28 cellular contexts compared by ENCODE assay signal in the genomic region with DNA sequence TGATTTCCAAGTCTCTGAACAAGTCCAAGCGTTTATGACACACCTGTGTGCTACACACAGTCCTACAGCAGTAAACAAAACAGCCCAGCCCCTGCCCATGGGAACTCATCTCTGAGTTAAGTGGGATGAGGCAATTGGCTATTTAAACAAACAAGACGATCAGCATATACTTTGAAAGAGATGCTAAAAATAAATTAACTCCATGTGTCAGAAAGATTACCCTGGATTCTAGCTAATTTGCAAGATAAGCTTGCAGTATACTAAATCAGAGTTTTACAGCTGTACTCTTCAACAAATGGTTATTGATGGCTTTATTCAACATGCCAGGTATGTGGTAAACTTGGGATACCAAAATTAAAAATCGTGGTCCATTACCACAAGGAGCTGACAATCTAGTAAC.
DNase-seq lines count a peak whose midpoint lies in the region; ATAC-seq lines count a peak whose summit lies in the region.
"Had no signal": no experiment of that assay in that cellular context is flagged by ENCODE, and none has a peak within 500 bp of the region (broad histone marks: within the 10 kb centered on the region; RNA-seq: fewer than 3 reads in every experiment).

No MANE protein-coding gene starts in this region.

- no peak overlapping the region for H3K4me3 Mint-ChIP-seq in activated T-cell treated with anti-CD3 and anti-CD28 coated beads, Interleukin-2, amount 50 U/mL, for 24 hours
- H3K4me3 Mint-ChIP-seq: activated naive CD8-positive, alpha-beta T cell treated with anti-CD3 and anti-CD28 coated beads for 36 hours; CD8-positive, alpha-beta memory T cell; naive B cell; T-cell had no signal

- H3K9me3 ChIP-seq in SK-N-MC (ENCODE audit: low read depth, low read length): no peaks in the 10 kb centered on the region
- H3K9me3 ChIP-seq: ascending aorta, BE2C, esophagus squamous epithelium, left ventricle myocardium inferior, SJCRH30, stomach, thyroid gland had no signal

- peaks cover 78% of the 10 kb centered on the region for H3K36me3 ChIP-seq in SK-N-MC (ENCODE audit: insufficient read depth, low read length)

- H3K4me1 Mint-ChIP-seq in activated T-cell treated with anti-CD3 and anti-CD28 coated beads, Interleukin-2, amount 50 U/mL, for 24 hours (ENCODE audit: low read depth): peaks cover 32% of the 10 kb centered on the region

- H3K4me3 ChIP-seq in SK-N-MC: no peak overlapping the region
- H3K4me3 ChIP-seq: ascending aorta, esophagus squamous epithelium, left ventricle myocardium inferior, SJCRH30, stomach, thyroid gland had no signal

- peak overlapping the region; percentile 10 for H3K27ac Mint-ChIP-seq in activated T-cell treated with anti-CD3 and anti-CD28 coated beads, Interleukin-2, amount 50 U/mL, for 24 hours
- H3K27ac Mint-ChIP-seq: naive B cell, T-cell had no signal

- no peaks in the 10 kb centered on the region for H3K27me3 Mint-ChIP-seq in activated T-cell treated with anti-CD3 and anti-CD28 coated beads, Interleukin-2, amount 50 U/mL, for 24 hours
- H3K27me3 Mint-ChIP-seq: activated naive CD8-positive, alpha-beta T cell treated with anti-CD3 and anti-CD28 coated beads for 36 hours; CD8-positive, alpha-beta memory T cell; naive B cell; T-cell had no signal

- DNase-seq in activated T-cell treated with anti-CD3 and anti-CD28 coated beads, Interleukin-2, amount 50 U/mL, for 24 hours: no peak
- DNase-seq in activated T-cell treated with anti-CD3 and anti-CD28 coated beads for 4 hours: no peak
- DNase-seq in SK-N-MC (ENCODE audit: low read depth, low spot score): no peak
- peak; percentile 51 for DNase-seq in fibroblast of peridontal ligament (ENCODE audit: extremely low read depth)
- DNase-seq in stimulated activated CD4-positive, alpha-beta T cell treated with anti-CD3 and anti-CD28 coated beads, Interleukin-1b, Interleukin-23, amount 100 ng/mL, for 48 hours: no peak
- DNase-seq: activated CD4-positive, alpha-beta T cell treated with anti-CD3 and anti-CD28 coated beads, Interleukin-2, amount 50 U/mL, for 48 hours; activated CD4-positive, CD25-positive, alpha-beta regulatory T cell; activated naive CD8-positive, alpha-beta T cell treated with anti-CD3 and anti-CD28 coated beads for 36 hours; BE2C; CD8-positive, alpha-beta memory T cell; DMS153; esophagus squamous epithelium; H7; left ventricle myocardium inferior; naive B cell; NCI-H1436; NCI-H2081 treated with DMSO at 0.1 percent for 48 hours; NCI-H524; SJCRH30; stimulated activated CD8-positive, alpha-beta memory T cell treated with anti-CD3 and anti-CD28 coated beads, Interleukin-4, amount 100 ng/mL, for 48 hours; stomach; T-cell; thyroid gland had no signal

- H3K27ac ChIP-seq in SK-N-MC: no peak overlapping the region
- H3K27ac ChIP-seq: ascending aorta, esophagus squamous epithelium, KMS-11, left ventricle myocardium inferior, SJCRH30, stomach, thyroid gland had no signal

- H3K9ac ChIP-seq in SK-N-MC (ENCODE audit: insufficient read length): peak overlapping the region; percentile 11
- H3K9ac ChIP-seq: KMS-11 had no signal

- ATAC-seq in HG03280 (IDR thresholded peaks at IDR 0.05; ENCODE audit: unreplicated experiment) (no peak), HG02981 (IDR thresholded peaks at IDR 0.05; ENCODE audit: unreplicated experiment) (no peak)
- ATAC-seq: T-cell had no signal

- peaks cover 86% of the 10 kb centered on the region for H3K36me3 Mint-ChIP-seq in activated T-cell treated with anti-CD3 and anti-CD28 coated beads, Interleukin-2, amount 50 U/mL, for 24 hours (ENCODE audit: low read depth)

- no peaks in the 10 kb centered on the region for H3K9me3 Mint-ChIP-seq in activated T-cell treated with anti-CD3 and anti-CD28 coated beads, Interleukin-2, amount 50 U/mL, for 24 hours
- H3K9me3 Mint-ChIP-seq: activated naive CD8-positive, alpha-beta T cell treated with anti-CD3 and anti-CD28 coated beads for 36 hours; activated T-helper 2 cell treated with anti-CD3 and anti-CD28 coated beads, Interferon-gamma antibody, Interleukin-2, Interleukin-4, amounts not matched to agents 10 μg/mL and 5 μg/mL and 100 μg/mL, durations not matched to agents 14 hours and 24 hours and 36 hours; CD8-positive, alpha-beta memory T cell; naive B cell; T-cell had no signal
